Comparison of ENCODE assay signal across 9 cellular contexts in the genomic region with DNA sequence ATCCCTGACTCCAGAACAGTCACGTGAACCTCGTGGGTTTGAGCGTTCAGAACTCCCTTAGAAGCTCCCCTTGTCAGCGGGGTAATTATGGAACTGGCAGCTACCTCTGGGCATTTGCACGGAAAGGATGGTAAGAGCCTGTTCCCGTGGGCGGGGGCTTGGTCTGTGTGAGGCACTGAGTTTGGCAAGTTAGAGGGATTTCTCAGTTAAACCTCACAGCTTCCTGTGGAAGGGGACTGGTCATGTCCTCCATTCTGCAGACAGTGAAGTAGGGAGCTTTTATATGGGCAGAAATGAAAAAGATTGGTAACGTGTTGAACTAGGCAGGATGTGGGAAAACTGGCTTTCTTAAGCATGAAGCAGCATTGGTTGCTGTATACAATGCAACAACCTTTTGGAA. TPM values are rescaled to one million over a fixed set of nuclear protein-coding genes. Genes with fewer than 3 reads are reported as not detected.
DNase-seq lines count a peak whose midpoint lies in the region; ATAC-seq and TF ChIP-seq lines count a peak whose summit lies in the region.
"Had no signal": no experiment of that assay in that cellular context is flagged by ENCODE, and none has a peak within 500 bp of the region (broad histone marks: within the 10 kb centered on the region; RNA-seq: fewer than 3 reads in every experiment).

No MANE protein-coding gene starts in this region.

- H3K9me3 ChIP-seq in ascending aorta = no peaks in the 10 kb centered on the region

- peaks cover 0 to 4% of the 10 kb centered on the region in 2 donors for H3K4me1 ChIP-seq in ascending aorta

- peak in 1 of 2 donors; percentile 19 for ATAC-seq in stimulated activated naive B cell treated with anti-CD40 and anti-IgM and Interleukin-4, amounts not matched to agents 10 μg/mL and 1 μg/mL and 100 μg/mL, for 72 hours (replicated peaks)
- ATAC-seq in GM18511 (IDR thresholded peaks at IDR 0.05; ENCODE audit: unreplicated experiment) (no peak), omental fat pad (ENCODE audit: low FRiP score) (no peak)

- DNase-seq in activated CD4-positive, alpha-beta T cell treated with anti-CD3 and anti-CD28 coated beads, Interleukin-2, amount 10 ng/mL, durations not matched to agents 24 days and 14 days = peak; percentile 71
- no peak for DNase-seq in activated CD4-positive, alpha-beta T cell treated with anti-CD3 and anti-CD28 coated beads, Interleukin-2, amount 50 U/mL, for 4 hours
- DNase-seq in MV-4-11 (lab: John Stamatoyannopoulos, UW) (peak; percentile 76), ascending aorta (ENCODE audit: low spot score in 2 of 2) (no peak), omental fat pad (ENCODE audit: low spot score) (no peak)
- DNase-seq in stimulated activated naive B cell treated with anti-CD40 and anti-IgM and Interleukin-4, amounts not matched to agents 10 μg/mL and 1 μg/mL and 100 μg/mL, for 72 hours = no peak

- peak overlapping the region; percentile 62 for H3K27ac Mint-ChIP-seq in activated CD4-positive, alpha-beta T cell treated with anti-CD3 and anti-CD28 coated beads, Interleukin-2, amount 10 ng/mL, durations not matched to agents 24 days and 14 days
- H3K27ac Mint-ChIP-seq in dendritic cell treated with granulocyte-macrophage colony-stimulating factor and Interleukin-4, amounts not matched to agents 40 ng/mL and 50 ng/mL, for 4 days = peak overlapping the region; percentile 37
- H3K27ac Mint-ChIP-seq in stimulated activated naive B cell treated with anti-CD40 and anti-IgM and Interleukin-4, amounts not matched to agents 10 μg/mL and 1 μg/mL and 100 μg/mL, for 72 hours = peak overlapping the region; percentile 74

- no peak overlapping the region for H3K4me3 ChIP-seq in ascending aorta

- H3K36me3 ChIP-seq in ascending aorta = no peaks in the 10 kb centered on the region

- TF ChIP-seq CTCF in ascending aorta (IDR thresholded peaks at IDR 0.05) (no peak), omental fat pad (IDR thresholded peaks at IDR 0.05) (no peak)

- no peak overlapping the region for H3K27ac ChIP-seq in ascending aorta

- H3K27me3 Mint-ChIP-seq in activated CD4-positive, alpha-beta T cell treated with anti-CD3 and anti-CD28 coated beads, Interleukin-2, amount 10 ng/mL, durations not matched to agents 24 days and 14 days = peaks cover 19% of the 10 kb centered on the region
- peaks cover 9% of the 10 kb centered on the region for H3K27me3 Mint-ChIP-seq in dendritic cell treated with granulocyte-macrophage colony-stimulating factor and Interleukin-4, amounts not matched to agents 40 ng/mL and 50 ng/mL, for 4 days
- H3K27me3 Mint-ChIP-seq in stimulated activated naive B cell treated with anti-CD40 and anti-IgM and Interleukin-4, amounts not matched to agents 10 μg/mL and 1 μg/mL and 100 μg/mL, for 72 hours = no peaks in the 10 kb centered on the region

- intact Hi-C loops in activated CD4-positive, alpha-beta T cell treated with anti-CD3 and anti-CD28 coated beads, Interleukin-2, amount 10 ng/mL, durations not matched to agents 24 days and 14 days (cut with micrococcal nuclease) = loop anchor here (1.0 kb wide), 1 partner anchor 14 kb away; no protein-coding TSS in a partner anchor
- intact Hi-C loops in dendritic cell treated with granulocyte-macrophage colony-stimulating factor and Interleukin-4, amounts not matched to agents 40 ng/mL and 50 ng/mL, for 4 days (cut with micrococcal nuclease) = no loop called here
- intact Hi-C loops in ascending aorta (cut with DNase I) = no loop called here

- H3K4me3 Mint-ChIP-seq in activated CD4-positive, alpha-beta T cell treated with anti-CD3 and anti-CD28 coated beads, Interleukin-2, amount 10 ng/mL, durations not matched to agents 24 days and 14 days = peak overlapping the region; percentile 61
- H3K4me3 Mint-ChIP-seq in dendritic cell treated with granulocyte-macrophage colony-stimulating factor and Interleukin-4, amounts not matched to agents 40 ng/mL and 50 ng/mL, for 4 days = peak overlapping the region; percentile 27
- peak overlapping the region in 1 of 2 donors; percentile 23 for H3K4me3 Mint-ChIP-seq in stimulated activated naive B cell treated with anti-CD40 and anti-IgM and Interleukin-4, amounts not matched to agents 10 μg/mL and 1 μg/mL and 100 μg/mL, for 72 hours

- H3K36me3 Mint-ChIP-seq in activated CD4-positive, alpha-beta T cell treated with anti-CD3 and anti-CD28 coated beads, Interleukin-2, amount 10 ng/mL, durations not matched to agents 24 days and 14 days (ENCODE audit: low read depth) = no peaks in the 10 kb centered on the region
- H3K36me3 Mint-ChIP-seq in dendritic cell treated with granulocyte-macrophage colony-stimulating factor and Interleukin-4, amounts not matched to agents 40 ng/mL and 50 ng/mL, for 4 days (ENCODE audit: low read depth) = no peaks in the 10 kb centered on the region
- no peaks in the 10 kb centered on the region for H3K36me3 Mint-ChIP-seq in stimulated activated naive B cell treated with anti-CD40 and anti-IgM and Interleukin-4, amounts not matched to agents 10 μg/mL and 1 μg/mL and 100 μg/mL, for 72 hours

- H3K9me3 Mint-ChIP-seq in activated CD4-positive, alpha-beta T cell treated with anti-CD3 and anti-CD28 coated beads, Interleukin-2, amount 10 ng/mL, durations not matched to agents 24 days and 14 days = no peaks in the 10 kb centered on the region
- H3K9me3 Mint-ChIP-seq in dendritic cell treated with granulocyte-macrophage colony-stimulating factor and Interleukin-4, amounts not matched to agents 40 ng/mL and 50 ng/mL, for 4 days = no peaks in the 10 kb centered on the region
- H3K9me3 Mint-ChIP-seq in stimulated activated naive B cell treated with anti-CD40 and anti-IgM and Interleukin-4, amounts not matched to agents 10 μg/mL and 1 μg/mL and 100 μg/mL, for 72 hours = no peaks in the 10 kb centered on the region

- H3K4me1 Mint-ChIP-seq in activated CD4-positive, alpha-beta T cell treated with anti-CD3 and anti-CD28 coated beads, Interleukin-2, amount 10 ng/mL, durations not matched to agents 24 days and 14 days = peaks cover 23% of the 10 kb centered on the region
- peaks cover 57% of the 10 kb centered on the region for H3K4me1 Mint-ChIP-seq in dendritic cell treated with granulocyte-macrophage colony-stimulating factor and Interleukin-4, amounts not matched to agents 40 ng/mL and 50 ng/mL, for 4 days (ENCODE audit: low read depth)
- peaks cover 44 to 59% of the 10 kb centered on the region in 2 donors for H3K4me1 Mint-ChIP-seq in stimulated activated naive B cell treated with anti-CD40 and anti-IgM and Interleukin-4, amounts not matched to agents 10 μg/mL and 1 μg/mL and 100 μg/mL, for 72 hours

- H3K27me3 ChIP-seq in ascending aorta = no peaks in the 10 kb centered on the region

RNA-seq across cellular contexts. Expression of a gene that starts 16.0 kb away (rescaled TPM):
- 1.9 and 2.1 TPM in 2 replicates for total RNA-seq in activated CD4-positive, alpha-beta T cell treated with anti-CD3 and anti-CD28 coated beads, Interleukin-2, amount 10 ng/mL, durations not matched to agents 24 days and 14 days
- 21.7 TPM for total RNA-seq in ascending aorta
- total RNA-seq in omental fat pad = 10 to 100 TPM in 2 of 4 donors, 1 to 10 TPM in 2; 3.3 to 12.1 (median 8.0) TPM

RNA-seq across cellular contexts. Expression of a gene that starts 53.1 kb away (rescaled TPM):
- not detected in 2 replicates for total RNA-seq in activated CD4-positive, alpha-beta T cell treated with anti-CD3 and anti-CD28 coated beads, Interleukin-2, amount 10 ng/mL, durations not matched to agents 24 days and 14 days
- not detected for total RNA-seq in ascending aorta
- not detected for total RNA-seq in omental fat pad
- total RNA-seq: epithelial cell of proximal tubule had no signal

Comparison
In these comparisons a context has a peak if more than half of its experiments do, and no peak if none do; other contexts are left out.
1. DNase-seq: peak in activated CD4-positive, alpha-beta T cell treated with anti-CD3 and anti-CD28 coated beads, Interleukin-2, amount 10 ng/mL, durations not matched to agents 24 days and 14 days (single experiment) and MV-4-11 (single experiment); none in activated CD4-positive, alpha-beta T cell treated with anti-CD3 and anti-CD28 coated beads, Interleukin-2, amount 50 U/mL, for 4 hours (0 of 2), stimulated activated naive B cell treated with anti-CD40 and anti-IgM and Interleukin-4, amounts not matched to agents 10 μg/mL and 1 μg/mL and 100 μg/mL, for 72 hours (single experiment), ascending aorta (0 of 2) and omental fat pad (single experiment).
2. Peak in every context shown above with its lines, with median percentiles within 50 percentile points of each other: H3K27ac Mint-ChIP-seq.